ENCODE assay signal across 9 cellular contexts in genomic region chr6:144158133-144158532, GRCh38. TPM values are rescaled to one million over a fixed set of nuclear protein-coding genes. Genes with fewer than 3 reads are reported as not detected.
DNase-seq lines count a peak whose midpoint lies in the region; ATAC-seq and TF ChIP-seq lines count a peak whose summit lies in the region.
"Had no signal": no experiment of that assay in that cellular context is flagged by ENCODE, and none has a peak within 500 bp of the region (broad histone marks: within the 10 kb centered on the region; RNA-seq: fewer than 3 reads in every experiment).

No MANE protein-coding gene starts in this region.

- H3K9me3 ChIP-seq in Panc1 (ENCODE audit: control insufficient read depth, insufficient read depth, low read depth, low read length): no peaks in the 10 kb centered on the region
- H3K9me3 ChIP-seq in neutrophil: no peaks in the 10 kb centered on the region
- H3K9me3 ChIP-seq in transverse colon: no peaks in the 10 kb centered on the region

- H3K4me1 ChIP-seq in Panc1 (ENCODE audit: control insufficient read depth, insufficient read depth, low read length) (peaks cover 4% of the 10 kb centered on the region; the same call in 1 of the 2 replicates), neutrophil (ENCODE audit: control insufficient read depth in 1 of 2, insufficient read depth in 1 of 2, low read depth in 1 of 2, low read length in 1 of 2) (peaks cover 98 to 100% of the 10 kb centered on the region in 2 experiments), transverse colon (peaks cover 0 to 9% (median 3%) of the 10 kb centered on the region in 4 donors)

- 69 to 82% methylated on average over 3 of the region's 3 CpGs for WGBS in transverse colon (ENCODE audit: low coverage in 1 of 2), 2 donors

- intact Hi-C loops in Panc1 (cut with micrococcal nuclease; ENCODE audit: unreplicated experiment): no loop called here
- intact Hi-C loops in transverse colon (cut with DNase I; ENCODE audit: low total_unique reads): no loop called here

- no peak for TF ChIP-seq POLR2A in transverse colon (IDR thresholded peaks at IDR 0.05)

- TF ChIP-seq EP300 in transverse colon (IDR thresholded peaks at IDR 0.05; ENCODE audit: low read depth): no peak

- in situ Hi-C loops in Panc1 (cut with HindIII; ENCODE audit: low pct_unique_long_range_greater_than_20kb, low sequenced_read_pairs): no loop called here
- in situ Hi-C loops in transverse colon (cut with MboI; ENCODE audit: low pct_ligation_motif_present in 1 of 4, low pct_unique_long_range_greater_than_20kb in 1 of 4, low sequenced_read_pairs in 3 of 4): no loop called here

- DNase-seq in AG10803 (ENCODE audit: low read depth) (peak; percentile 98), Panc1 (ENCODE audit: low read depth, low spot score) (no peak), fibroblast of mammary gland (ENCODE audit: low read depth) (peak; percentile 69), transverse colon (no peak), DMS53 (lab: John Stamatoyannopoulos, UW) (no peak), NAMALWA (ENCODE audit: low spot score) (no peak)
- DNase-seq: DMS153 had no signal

- no peaks in the 10 kb centered on the region for H3K36me3 ChIP-seq in Panc1 (ENCODE audit: control insufficient read depth, insufficient read depth, low read length)
- H3K36me3 ChIP-seq in neutrophil: peaks cover 55% of the 10 kb centered on the region
- H3K36me3 ChIP-seq in transverse colon: no peaks in the 10 kb centered on the region

- H3K27ac ChIP-seq in Panc1 (ENCODE audit: low read length) (no peak overlapping the region), neutrophil (peak overlapping the region; percentile 87), transverse colon (peak overlapping the region in 1 of 4 donors; percentile 19)

- POLR2A ChIA-PET in Panc1 (lab: Charles Lee): no interaction called here

- no peak overlapping the region for H3K4me3 ChIP-seq in AG10803 (ENCODE audit: low read length)
- H3K4me3 ChIP-seq in Panc1 (ENCODE audit: low read depth in 2 of 2, low read length in 2 of 2): no peak overlapping the region
- H3K4me3 ChIP-seq in fibroblast of mammary gland (ENCODE audit: control insufficient read depth, low read depth, low read length): no peak overlapping the region
- H3K4me3 ChIP-seq in neutrophil (ENCODE audit: low read depth in 1 of 2, low read length in 1 of 2): no peak overlapping the region
- no peak overlapping the region for H3K4me3 ChIP-seq in transverse colon

- TF ChIP-seq CTCF in AG10803 (conservative IDR thresholded peaks at IDR 0.05; ENCODE audit: low read length) (no peak), Panc1 (IDR thresholded peaks at IDR 0.05) (no peak), fibroblast of mammary gland (conservative IDR thresholded peaks at IDR 0.05; ENCODE audit: control insufficient read depth, insufficient read depth, low read depth, low read length) (no peak), neutrophil (IDR thresholded peaks at IDR 0.05) (no peak), transverse colon (IDR thresholded peaks at IDR 0.05) (no peak)

- CTCF ChIA-PET in Panc1 (lab: Charles Lee): no interaction called here

- H3K27me3 ChIP-seq in Panc1 (ENCODE audit: control insufficient read depth, insufficient read depth, low read length) (no peaks in the 10 kb centered on the region), neutrophil (no peaks in the 10 kb centered on the region), transverse colon (no peaks in the 10 kb centered on the region)

- ATAC-seq in Panc1 (peak; percentile 56; the same call in 1 of the 2 replicates), GM18870 (IDR thresholded peaks at IDR 0.05; ENCODE audit: unreplicated experiment) (no peak)

- no TSS peak for BruUV-seq in Panc1 (replicated peaks; lab: Mats Ljungman, UMichigan)

RNA-seq across cellular contexts. Expression of gene STX11, which starts 7.8 kb away (rescaled TPM):
- total RNA-seq in Panc1 (2021; ENCODE audit: unreplicated experiment) (3.2 TPM), transverse colon (1 to 10 TPM in 3 of 4 donors, not detected in 1; 1.8 to 3.0 (median 2.3) TPM)
- polyA plus RNA-seq in Panc1 (2012; ENCODE audit: insufficient read length): 2.0 TPM

Comparison
In these comparisons a context has a peak if more than half of its experiments do, and no peak if none do; other contexts are left out.
1. DNase-seq: peak in AG10803 (single experiment) and fibroblast of mammary gland (single experiment); none in Panc1 (single experiment), transverse colon (single experiment), DMS53 (single experiment) and NAMALWA (single experiment).